In genomic region chrX:119467433-119467832, GRCh38 we compare ENCODE assay signal across 1 cellular context.
TF ChIP-seq lines count a peak whose summit lies in the region.

No MANE protein-coding gene starts in this region.

TF ChIP-seq in SK-N-SH, 30 proteins besides CTCF, POLR2A, EP300 and RAD21 (continued from another document):
- TF ChIP-seq IRF3 (IDR thresholded peaks at IDR 0.05; ENCODE audit: low read depth, low read length) (no peak), JUND (IDR thresholded peaks at IDR 0.05) (no peak), EZH2phosphoT487 (IDR thresholded peaks at IDR 0.05; ENCODE audit: borderline replicate concordance, low read depth) (no peak), TCF12 (IDR thresholded peaks at IDR 0.05) (no peak), FOXM1 (IDR thresholded peaks at IDR 0.05; ENCODE audit: low read depth) (no peak), USF1 (IDR thresholded peaks at IDR 0.05; ENCODE audit: borderline replicate concordance, low read depth) (no peak), GABPA (IDR thresholded peaks at IDR 0.05; ENCODE audit: low read depth) (no peak), TAF1 (IDR thresholded peaks at IDR 0.05; ENCODE audit: borderline replicate concordance, low read depth, low read length) (no peak)
TF ChIP-seq in SK-N-SH: peak in this region for 0.
